ENCODE assay signal across 9 cellular contexts in the genomic region with DNA sequence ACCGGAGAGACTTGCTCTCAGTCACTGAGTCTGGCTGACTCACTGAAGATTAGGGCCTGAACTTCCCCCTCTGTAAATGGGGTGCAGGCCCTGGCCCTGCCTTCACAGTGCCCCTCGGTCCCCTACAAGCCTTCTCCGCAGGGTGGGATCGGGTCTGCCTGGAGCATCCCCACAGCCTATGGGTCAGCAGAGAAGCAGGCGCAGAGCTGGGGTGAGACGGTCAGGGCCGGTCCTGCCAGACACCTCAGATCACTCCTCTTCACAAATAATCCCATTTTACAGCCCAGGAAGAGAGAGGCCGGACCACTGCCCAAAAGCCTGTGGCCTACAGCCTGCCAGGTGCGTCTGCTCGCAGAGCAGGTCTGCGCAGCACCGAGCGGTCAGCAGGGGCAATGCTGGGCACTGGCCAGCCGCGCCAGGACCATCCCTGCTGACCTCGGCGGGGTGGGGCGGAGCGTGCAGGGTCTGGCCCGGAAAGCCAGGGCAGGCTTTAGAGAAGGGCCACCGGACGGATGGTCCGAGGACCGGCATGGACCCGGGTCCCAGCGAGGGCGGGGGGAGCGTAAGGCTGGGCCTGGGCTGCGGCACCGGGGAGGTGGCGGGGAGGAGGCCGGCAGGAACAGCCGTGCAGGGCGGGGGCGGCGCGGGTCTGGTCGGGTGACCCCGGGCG. TPM values are rescaled to one million over a fixed set of nuclear protein-coding genes. Genes with fewer than 3 reads are reported as not detected.
DNase-seq lines count a peak whose midpoint lies in the region; ATAC-seq, FAIRE-seq and TF ChIP-seq lines count a peak whose summit lies in the region.
"Had no signal": no experiment of that assay in that cellular context is flagged by ENCODE, and none has a peak within 500 bp of the region (broad histone marks: within the 10 kb centered on the region; RNA-seq: fewer than 3 reads in every experiment).

No MANE protein-coding gene starts in this region.

- TF ChIP-seq CTCF in bronchial epithelial cell (IDR thresholded peaks at IDR 0.05; ENCODE audit: insufficient read depth, low read length, severe bottlenecking): no peak
- TF ChIP-seq CTCF in tibial nerve (IDR thresholded peaks at IDR 0.05): no peak

- DNase-seq in T-helper 2 cell treated with Interferon-gamma antibody and Interleukin-4, amounts not matched to agents 5 μg/mL and 100 μg/mL, for 36 hours (ENCODE audit: low spot score): no peak
- DNase-seq in T-helper 2 cell (no peak), bronchial epithelial cell (ENCODE audit: low read depth) (no peak), memory B cell (ENCODE audit: low spot score in 2 of 2) (peak in 1 of 2 donors; percentile 10), tibial nerve (ENCODE audit: low spot score in 2 of 2) (no peak), NCI-H69 (lab: John Stamatoyannopoulos, UW) (no peak), GM12892 (ENCODE audit: insufficient read length) (no peak)

- TF ChIP-seq POLR2A in tibial nerve (IDR thresholded peaks at IDR 0.05): no peak
- no peak for TF ChIP-seq POLR2A in GM12892 (IDR thresholded peaks at IDR 0.05; ENCODE audit: low read depth, low read length)

- no peaks in the 10 kb centered on the region for H3K9me3 ChIP-seq in tibial nerve

- peaks cover 0 to 41% (median 15%) of the 10 kb centered on the region in 4 donors for H3K4me1 ChIP-seq in tibial nerve

- no peaks in the 10 kb centered on the region for H3K9me3 Mint-ChIP-seq in T-helper 2 cell treated with Interferon-gamma antibody and Interleukin-4, amounts not matched to agents 5 μg/mL and 100 μg/mL, for 36 hours
- no peaks in the 10 kb centered on the region for H3K9me3 Mint-ChIP-seq in memory B cell
- H3K9me3 Mint-ChIP-seq: activated T-helper 2 cell treated with anti-CD3 and anti-CD28 coated beads, Interferon-gamma antibody, Interleukin-2, Interleukin-4, amounts not matched to agents 10 μg/mL and 5 μg/mL and 100 μg/mL, durations not matched to agents 14 hours and 24 hours and 36 hours had no signal

- H3K27ac ChIP-seq in tibial nerve: peak overlapping the region in 2 of 4 donors; percentile 22 to 42

- FAIRE-seq in bronchial epithelial cell (lab: Jason Lieb, UNC) (no peak), GM12892 (lab: Jason Lieb, UNC) (no peak)

- H3K36me3 ChIP-seq in bronchial epithelial cell (ENCODE audit: control insufficient read depth, insufficient read depth, low read length) (no peaks in the 10 kb centered on the region), tibial nerve (no peaks in the 10 kb centered on the region)

- peaks cover 21% of the 10 kb centered on the region for H3K27me3 Mint-ChIP-seq in T-helper 2 cell treated with Interferon-gamma antibody and Interleukin-4, amounts not matched to agents 5 μg/mL and 100 μg/mL, for 36 hours (ENCODE audit: low read depth)
- peaks cover 14% of the 10 kb centered on the region for H3K27me3 Mint-ChIP-seq in memory B cell

- H3K36me3 Mint-ChIP-seq in T-helper 2 cell treated with Interferon-gamma antibody and Interleukin-4, amounts not matched to agents 5 μg/mL and 100 μg/mL, for 36 hours (ENCODE audit: low read depth): no peaks in the 10 kb centered on the region
- no peaks in the 10 kb centered on the region for H3K36me3 Mint-ChIP-seq in memory B cell

- no peak for ATAC-seq in memory B cell (ENCODE audit: low read depth)
- ATAC-seq in HG03108 (IDR thresholded peaks at IDR 0.05; ENCODE audit: unreplicated experiment): no peak

- no peaks in the 10 kb centered on the region for H3K27me3 ChIP-seq in bronchial epithelial cell (ENCODE audit: control insufficient read depth, insufficient read depth, low read length)
- peaks cover 0 to 12% of the 10 kb centered on the region in 2 donors for H3K27me3 ChIP-seq in tibial nerve

- H3K4me3 Mint-ChIP-seq in T-helper 2 cell treated with Interferon-gamma antibody and Interleukin-4, amounts not matched to agents 5 μg/mL and 100 μg/mL, for 36 hours: peak overlapping the region; percentile 62
- H3K4me3 Mint-ChIP-seq in memory B cell: peak overlapping the region; percentile 72

- H3K4me1 Mint-ChIP-seq in T-helper 2 cell treated with Interferon-gamma antibody and Interleukin-4, amounts not matched to agents 5 μg/mL and 100 μg/mL, for 36 hours (ENCODE audit: low read depth): peaks cover 2% of the 10 kb centered on the region
- peaks cover 3% of the 10 kb centered on the region for H3K4me1 Mint-ChIP-seq in memory B cell

- no peak for TF ChIP-seq EP300 in tibial nerve (IDR thresholded peaks at IDR 0.05)

- H3K4me3 ChIP-seq in bronchial epithelial cell (ENCODE audit: low read depth, low read length) (peak overlapping the region; percentile 59), tibial nerve (peak overlapping the region; percentile 22 to 73 (median 32))

- 0 to 29% methylated on average over 2 to 32 of the region's 40 CpGs for WGBS in tibial nerve, 2 donors

- no peak overlapping the region for H3K27ac Mint-ChIP-seq in T-helper 2 cell treated with Interferon-gamma antibody and Interleukin-4, amounts not matched to agents 5 μg/mL and 100 μg/mL, for 36 hours
- no peak overlapping the region for H3K27ac Mint-ChIP-seq in memory B cell
- H3K27ac Mint-ChIP-seq: activated T-helper 2 cell treated with anti-CD3 and anti-CD28 coated beads, Interferon-gamma antibody, Interleukin-2, Interleukin-4, amounts not matched to agents 10 μg/mL and 5 μg/mL and 100 μg/mL, durations not matched to agents 14 hours and 24 hours and 36 hours had no signal

RNA-seq across cellular contexts. Expression of a gene that starts 0.5 kb away (rescaled TPM):
- total RNA-seq in bronchial epithelial cell (5.8 and 18.3 TPM in 2 replicates), tibial nerve (10 to 100 TPM; 11.4 to 29.1 (median 25.2) TPM)
- 0.89 TPM for polyA plus RNA-seq in GM12892 (2012; ENCODE audit: missing spikeins)

RNA-seq across cellular contexts. Expression of a gene that starts 9.6 kb away (rescaled TPM):
- total RNA-seq in bronchial epithelial cell (0.90 TPM in 1 of 2 replicates, not detected in the other), tibial nerve (1 to 10 TPM; 3.3 to 5.9 (median 4.7) TPM)
- polyA plus RNA-seq in GM12892 (2012; ENCODE audit: missing spikeins): not detected
- total RNA-seq: activated T-helper 2 cell treated with anti-CD3 and anti-CD28 coated beads, Interferon-gamma antibody, Interleukin-2, Interleukin-4, amounts not matched to agents 10 μg/mL and 5 μg/mL and 100 μg/mL, durations not matched to agents 14 hours and 24 hours and 36 hours had no signal

RNA-seq across cellular contexts. Expression of a gene that starts 46.8 kb away (rescaled TPM):
- total RNA-seq in bronchial epithelial cell: 5.4 and 12.9 TPM in 2 replicates
- 1 to 10 TPM in 3 of 4 donors, under 1 TPM in 1; 0.42 to 3.6 (median 2.6) TPM for total RNA-seq in tibial nerve
- polyA plus RNA-seq in GM12892 (2012; ENCODE audit: missing spikeins): not detected
